Comparison of ENCODE assay signal across 2 cellular contexts in genomic region chr17:51057534-51057933, GRCh38.
TF ChIP-seq lines count a peak whose summit lies in the region.

No MANE protein-coding gene starts in this region.

TF ChIP-seq in IMR-90, 13 proteins besides CTCF, POLR2A, EP300 and RAD21 (continued from another document):
- TF ChIP-seq RCOR1 (IDR thresholded peaks at IDR 0.05; ENCODE audit: insufficient replicate concordance, low read length) (no peak), SMC3 (IDR thresholded peaks at IDR 0.05; ENCODE audit: low read depth, low read length) (no peak)

TF ChIP-seq in liver, 16 proteins besides CTCF, POLR2A, EP300 and RAD21 (continued from another document):
- TF ChIP-seq HNF4G (IDR thresholded peaks at IDR 0.05) (no peak), EGR1 (IDR thresholded peaks at IDR 0.05; ENCODE audit: low read depth in 2 of 2) (no peak), GABPA (IDR thresholded peaks at IDR 0.05 in 1 of 2, conservative IDR thresholded peaks at IDR 0.05 in 1 of 2) (no peak)
